9 cellular contexts compared by ENCODE assay signal in the genomic region with DNA sequence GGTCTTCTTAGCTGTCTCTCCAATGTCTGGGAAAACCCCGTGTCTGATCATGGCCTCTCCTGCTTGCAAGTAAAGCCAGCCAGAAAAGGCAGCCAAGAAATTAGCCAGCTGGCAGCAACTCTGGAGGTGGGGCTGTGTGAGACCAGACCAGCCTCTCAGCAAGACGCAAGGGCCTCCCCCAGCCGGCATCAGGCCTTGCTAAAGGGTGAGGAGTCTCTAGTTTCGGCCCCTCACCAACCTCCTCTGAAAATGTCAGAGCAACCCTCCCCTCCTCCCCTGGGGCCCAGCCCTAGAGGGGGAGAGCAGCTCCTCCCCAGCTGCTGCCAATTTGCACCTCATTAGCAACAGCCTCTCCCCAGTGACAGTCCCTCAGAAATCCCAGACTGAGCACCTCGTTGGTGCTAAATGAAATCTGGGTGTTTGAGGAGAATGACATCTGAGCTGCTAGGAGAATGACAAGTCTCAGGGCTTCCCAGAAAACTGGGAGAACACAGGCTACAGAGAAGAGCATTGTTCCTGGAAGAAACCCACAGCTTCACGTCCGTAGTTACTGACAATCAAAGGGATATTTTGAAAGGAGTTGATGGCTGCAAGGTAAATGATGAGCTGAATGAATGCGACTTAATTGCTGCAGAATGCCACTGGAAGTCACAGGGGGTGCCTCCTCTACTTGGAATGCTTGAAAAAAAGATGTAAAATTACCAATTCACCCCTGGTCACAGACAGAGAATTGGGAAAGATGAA. TPM values are rescaled to one million over a fixed set of nuclear protein-coding genes. Genes with fewer than 3 reads are reported as not detected.
A peak's percentile ranks its signal among the peaks of the same experiment; 100 is the strongest.
DNase-seq lines count a peak whose midpoint lies in the region; ATAC-seq, FAIRE-seq and TF ChIP-seq lines count a peak whose summit lies in the region.
"Had no signal": no experiment of that assay in that cellular context is flagged by ENCODE, and none has a peak within 500 bp of the region (broad histone marks: within the 10 kb centered on the region; RNA-seq: fewer than 3 reads in every experiment).

No MANE protein-coding gene starts in this region.

- H3K27me3 ChIP-seq in astrocyte (ENCODE audit: insufficient read depth, low read length) (no peaks in the 10 kb centered on the region), layer of hippocampus (ENCODE audit: control insufficient read depth, insufficient read depth, low read length) (no peaks in the 10 kb centered on the region)

- peaks cover 4% of the 10 kb centered on the region for H3K9me3 Mint-ChIP-seq in astrocyte (ENCODE audit: unreplicated experiment)
- no peaks in the 10 kb centered on the region for H3K9me3 Mint-ChIP-seq in activated CD8-positive, alpha-beta T cell treated with anti-CD3 and anti-CD28 coated beads for 36 hours

- H3K9ac ChIP-seq in astrocyte (ENCODE audit: low read length) = peak overlapping the region; percentile 51

- H3K4me1 ChIP-seq in astrocyte (ENCODE audit: insufficient read depth, low read length) = peaks cover 10% of the 10 kb centered on the region

- peak; percentile 21; the same call in 1 of the 2 replicates for TF ChIP-seq POLR2A in GM12892 (IDR thresholded peaks at IDR 0.05; ENCODE audit: low read depth, low read length)

- intact Hi-C loops in activated CD8-positive, alpha-beta T cell treated with anti-CD3 and anti-CD28 coated beads for 36 hours (cut with micrococcal nuclease) = no loop called here

- TF ChIP-seq CTCF in astrocyte (IDR thresholded peaks at IDR 0.05; ENCODE audit: insufficient read depth, low read depth, low read length) = no peak
- TF ChIP-seq CTCF in activated CD8-positive, alpha-beta T cell treated with anti-CD3 and anti-CD28 coated beads for 36 hours (IDR thresholded peaks at IDR 0.05) = no peak

- H3K36me3 ChIP-seq in astrocyte (ENCODE audit: insufficient read depth, low read length) = no peaks in the 10 kb centered on the region

- CTCF ChIA-PET in activated CD8-positive, alpha-beta T cell treated with anti-CD3 and anti-CD28 coated beads for 36 hours (lab: Charles Lee) = interaction anchor here (1.1 kb wide), 1 partner anchor 12 kb away, joined by 3 read pairs; no protein-coding TSS in a partner anchor

- FAIRE-seq in GM12892 (lab: Jason Lieb, UNC) (peak; percentile 53), astrocyte (lab: Jason Lieb, UNC) (no peak)

- POLR2A ChIA-PET in activated CD8-positive, alpha-beta T cell treated with anti-CD3 and anti-CD28 coated beads for 36 hours (lab: Charles Lee) = no interaction called here

- peak; percentile 53 for ATAC-seq in HG03139 (IDR thresholded peaks at IDR 0.05; ENCODE audit: unreplicated experiment)
- ATAC-seq in activated CD8-positive, alpha-beta T cell treated with anti-CD3 and anti-CD28 coated beads for 36 hours = no peak

- no peaks in the 10 kb centered on the region for H3K79me2 ChIP-seq in astrocyte (ENCODE audit: insufficient read depth, low read length)

- no peak overlapping the region for H3K4me3 ChIP-seq in astrocyte (ENCODE audit: insufficient read depth, low read depth, low read length)

- H3K4me1 Mint-ChIP-seq in astrocyte (ENCODE audit: low read depth, unreplicated experiment) = peaks cover 29% of the 10 kb centered on the region
- no peaks in the 10 kb centered on the region for H3K4me1 Mint-ChIP-seq in activated CD8-positive, alpha-beta T cell treated with anti-CD3 and anti-CD28 coated beads for 36 hours (ENCODE audit: low read depth)

- no peaks in the 10 kb centered on the region for H3K27me3 Mint-ChIP-seq in astrocyte (ENCODE audit: low read depth, unreplicated experiment)
- peaks cover 27% of the 10 kb centered on the region for H3K27me3 Mint-ChIP-seq in activated CD8-positive, alpha-beta T cell treated with anti-CD3 and anti-CD28 coated beads for 36 hours

- H4K20me1 ChIP-seq in astrocyte (ENCODE audit: insufficient read depth, low read length) = no peaks in the 10 kb centered on the region

- peak overlapping the region; percentile 53 for H2AFZ ChIP-seq in astrocyte (ENCODE audit: low read depth, low read length)

- no peaks in the 10 kb centered on the region for H3K9me3 ChIP-seq in astrocyte (ENCODE audit: insufficient read depth, low read depth, low read length)

- no peak overlapping the region for H3K27ac ChIP-seq in astrocyte (ENCODE audit: low read depth, low read length)
- peak overlapping the region; percentile 41 for H3K27ac ChIP-seq in layer of hippocampus (ENCODE audit: low read depth, low read length)
- H3K27ac ChIP-seq: HL-60 had no signal

- peak overlapping the region; percentile 82 for H3K27ac Mint-ChIP-seq in astrocyte (ENCODE audit: unreplicated experiment)
- H3K27ac Mint-ChIP-seq in activated CD8-positive, alpha-beta T cell treated with anti-CD3 and anti-CD28 coated beads for 36 hours = no peak overlapping the region

- peak overlapping the region; percentile 48 for H3K4me2 ChIP-seq in astrocyte (ENCODE audit: low read length)

- H3K36me3 Mint-ChIP-seq in astrocyte (ENCODE audit: low read depth, unreplicated experiment) = peaks cover 6% of the 10 kb centered on the region
- no peaks in the 10 kb centered on the region for H3K36me3 Mint-ChIP-seq in activated CD8-positive, alpha-beta T cell treated with anti-CD3 and anti-CD28 coated beads for 36 hours (ENCODE audit: low read depth)

- H3K4me3 Mint-ChIP-seq in astrocyte (ENCODE audit: unreplicated experiment) = no peak overlapping the region
- no peak overlapping the region for H3K4me3 Mint-ChIP-seq in activated CD8-positive, alpha-beta T cell treated with anti-CD3 and anti-CD28 coated beads for 36 hours

- peak; percentile 21 for DNase-seq in GM12892 (ENCODE audit: insufficient read length)
- peak; percentile 85 for DNase-seq in astrocyte (ENCODE audit: low read depth)
- DNase-seq in SIG-M5 (lab: John Stamatoyannopoulos, UW) = no peak
- no peak for DNase-seq in RKO (ENCODE audit: low spot score)
- no peak for DNase-seq in NCI-H1694 (lab: John Stamatoyannopoulos, UW)
- no peak for DNase-seq in activated CD8-positive, alpha-beta T cell treated with anti-CD3 and anti-CD28 coated beads for 36 hours

RNA-seq across cellular contexts. Expression of gene DGKI, which starts 25.9 kb away (rescaled TPM):
- 14.3 TPM for polyA plus RNA-seq in GM12892 (2012; ENCODE audit: missing spikeins)
- total RNA-seq in astrocyte = 6.3 and 7.5 TPM in 2 replicates
- under 1 TPM; 0.38 to 0.65 TPM for total RNA-seq in activated CD8-positive, alpha-beta T cell treated with anti-CD3 and anti-CD28 coated beads for 36 hours

Comparison
In these comparisons a context has a peak if more than half of its experiments do, and no peak if none do; other contexts are left out.
1. DNase-seq: peak in GM12892 (single experiment) and astrocyte (single experiment); none in SIG-M5 (single experiment), RKO (single experiment), NCI-H1694 (single experiment) and activated CD8-positive, alpha-beta T cell treated with anti-CD3 and anti-CD28 coated beads for 36 hours (single experiment).